19 cellular contexts compared by ENCODE assay signal in the genomic region with DNA sequence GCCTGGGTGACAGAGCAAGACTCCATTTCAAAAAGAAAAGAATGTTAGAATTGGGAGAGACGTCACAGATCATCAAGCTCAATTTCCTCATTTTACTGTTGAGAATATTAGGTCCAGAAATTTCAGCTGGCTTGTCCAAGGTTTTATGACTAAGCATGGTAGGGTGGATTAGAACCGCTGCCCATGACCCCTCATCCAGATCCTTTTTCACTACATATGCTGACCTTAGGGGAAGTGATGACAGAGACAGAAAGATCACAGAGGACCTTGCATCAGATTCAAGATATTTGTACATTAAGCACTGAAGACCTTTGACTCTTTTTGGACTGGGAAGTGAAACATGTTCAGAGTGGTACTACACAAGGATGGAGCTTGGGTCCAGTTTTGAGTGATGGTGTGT.
"Had no signal": no experiment of that assay in that cellular context is flagged by ENCODE, and none has a peak within 500 bp of the region (broad histone marks: within the 10 kb centered on the region; RNA-seq: fewer than 3 reads in every experiment).

No MANE protein-coding gene starts in this region.

- H3K9me3 Mint-ChIP-seq: activated CD4-positive, alpha-beta T cell treated with anti-CD3 and anti-CD28 coated beads, Interleukin-2, amount 10 ng/mL, durations not matched to agents 7 days and 5 days; activated naive CD4-positive, alpha-beta T cell treated with anti-CD3 and anti-CD28 coated beads for 36 hours; activated naive CD8-positive, alpha-beta T cell treated with anti-CD3 and anti-CD28 coated beads, Interleukin-2, amount 50 U/mL, for 24 hours; activated T-helper 2 cell treated with anti-CD3 and anti-CD28 coated beads, Interferon-gamma antibody, Interleukin-2, Interleukin-4, amounts not matched to agents 10 μg/mL and 5 μg/mL and 100 μg/mL, durations not matched to agents 14 hours and 24 hours and 36 hours; natural killer cell treated with Interleukin-12 subunit alpha and Interleukin-12 subunit beta and Interleukin-15 and Interleukin-18, amount 100 ng/mL, for 72 hours; stimulated activated naive CD8-positive, alpha-beta T cell treated with anti-CD3 and anti-CD28 coated beads, Interleukin-15, amount 100 ng/mL, for 72 hours had no signal

- H3K27ac Mint-ChIP-seq: activated CD4-positive, alpha-beta T cell treated with anti-CD3 and anti-CD28 coated beads, Interleukin-2, amount 10 ng/mL, durations not matched to agents 7 days and 5 days; activated CD8-positive, alpha-beta T cell treated with anti-CD3 and anti-CD28 coated beads, Interleukin-2, amount 10 ng/mL, durations not matched to agents 7 days and 5 days; activated naive CD4-positive, alpha-beta T cell treated with anti-CD3 and anti-CD28 coated beads for 36 hours; activated naive CD8-positive, alpha-beta T cell treated with anti-CD3 and anti-CD28 coated beads, Interleukin-2, amount 50 U/mL, for 24 hours; activated T-cell treated with anti-CD3 and anti-CD28 coated beads, Interleukin-2, amount 50 U/mL, for 24 hours; activated T-helper 2 cell treated with anti-CD3 and anti-CD28 coated beads, Interferon-gamma antibody, Interleukin-2, Interleukin-4, amounts not matched to agents 10 μg/mL and 5 μg/mL and 100 μg/mL, durations not matched to agents 14 hours and 24 hours and 36 hours; natural killer cell treated with Interleukin-12 subunit alpha and Interleukin-12 subunit beta and Interleukin-15 and Interleukin-18, amount 100 ng/mL, for 72 hours; progenitor cell of endocrine pancreas; stimulated activated naive CD8-positive, alpha-beta T cell treated with anti-CD3 and anti-CD28 coated beads, Interleukin-15, amount 100 ng/mL, for 72 hours; type B pancreatic cell had no signal

- H3K4me1 ChIP-seq: right lobe of liver had no signal

- DNase-seq: activated CD4-positive, alpha-beta T cell treated with anti-CD3 and anti-CD28 coated beads, Interleukin-2, amount 10 ng/mL, durations not matched to agents 7 days and 5 days; activated CD8-positive, alpha-beta T cell treated with anti-CD3 and anti-CD28 coated beads, Interleukin-2, amount 10 ng/mL, durations not matched to agents 7 days and 5 days; activated naive CD4-positive, alpha-beta T cell treated with anti-CD3 and anti-CD28 coated beads for 36 hours; activated naive CD8-positive, alpha-beta T cell treated with anti-CD3 and anti-CD28 coated beads, Interleukin-2, amount 50 U/mL, for 24 hours; activated T-cell treated with anti-CD3 and anti-CD28 coated beads, Interleukin-2, amount 50 U/mL, for 24 hours; dermis blood vessel endothelial cell; effector memory CD4-positive, alpha-beta T cell; kidney glomerular epithelial cell; right lobe of liver; stimulated activated CD4-positive, alpha-beta T cell treated with anti-CD3 and anti-CD28 coated beads, Interleukin-4, amount 100 ng/mL, for 1 hour; stimulated activated naive CD8-positive, alpha-beta T cell treated with anti-CD3 and anti-CD28 coated beads, Interleukin-15, amount 100 ng/mL, for 72 hours; T1000 had no signal

- H3K27me3 Mint-ChIP-seq: activated CD4-positive, alpha-beta T cell treated with anti-CD3 and anti-CD28 coated beads, Interleukin-2, amount 10 ng/mL, durations not matched to agents 7 days and 5 days; type B pancreatic cell had no signal

- H3K9me3 ChIP-seq: ascending aorta, right lobe of liver had no signal

- H3K36me3 Mint-ChIP-seq: natural killer cell treated with Interleukin-12 subunit alpha and Interleukin-12 subunit beta and Interleukin-15 and Interleukin-18, amount 100 ng/mL, for 72 hours; type B pancreatic cell had no signal

- H3K4me1 Mint-ChIP-seq: activated CD4-positive, alpha-beta T cell treated with anti-CD3 and anti-CD28 coated beads, Interleukin-2, amount 10 ng/mL, durations not matched to agents 7 days and 5 days; activated naive CD8-positive, alpha-beta T cell treated with anti-CD3 and anti-CD28 coated beads, Interleukin-2, amount 50 U/mL, for 24 hours; stimulated activated naive CD8-positive, alpha-beta T cell treated with anti-CD3 and anti-CD28 coated beads, Interleukin-15, amount 100 ng/mL, for 72 hours had no signal

- H3K4me3 ChIP-seq: ascending aorta, esophagus muscularis mucosa, right lobe of liver, smooth muscle cell had no signal

- H3K27ac ChIP-seq: ascending aorta, right lobe of liver had no signal

- H3K27me3 ChIP-seq: ascending aorta, esophagus muscularis mucosa, right lobe of liver had no signal

- H3K36me3 ChIP-seq: ascending aorta, esophagus muscularis mucosa, right lobe of liver had no signal

- ATAC-seq: activated CD8-positive, alpha-beta T cell treated with anti-CD3 and anti-CD28 coated beads, Interleukin-2, amount 10 ng/mL, durations not matched to agents 7 days and 5 days; activated naive CD8-positive, alpha-beta T cell treated with anti-CD3 and anti-CD28 coated beads, Interleukin-2, amount 50 U/mL, for 24 hours; natural killer cell treated with Interleukin-12 subunit alpha and Interleukin-12 subunit beta and Interleukin-15 and Interleukin-18, amount 100 ng/mL, for 72 hours; right lobe of liver; stimulated activated naive CD8-positive, alpha-beta T cell treated with anti-CD3 and anti-CD28 coated beads, Interleukin-15, amount 100 ng/mL, for 72 hours had no signal

- H3K4me3 Mint-ChIP-seq: activated CD4-positive, alpha-beta T cell treated with anti-CD3 and anti-CD28 coated beads, Interleukin-2, amount 10 ng/mL, durations not matched to agents 7 days and 5 days; activated CD8-positive, alpha-beta T cell treated with anti-CD3 and anti-CD28 coated beads, Interleukin-2, amount 10 ng/mL, durations not matched to agents 7 days and 5 days; activated naive CD4-positive, alpha-beta T cell treated with anti-CD3 and anti-CD28 coated beads for 36 hours; activated naive CD8-positive, alpha-beta T cell treated with anti-CD3 and anti-CD28 coated beads, Interleukin-2, amount 50 U/mL, for 24 hours; activated T-cell treated with anti-CD3 and anti-CD28 coated beads, Interleukin-2, amount 50 U/mL, for 24 hours; natural killer cell treated with Interleukin-12 subunit alpha and Interleukin-12 subunit beta and Interleukin-15 and Interleukin-18, amount 100 ng/mL, for 72 hours; stimulated activated naive CD8-positive, alpha-beta T cell treated with anti-CD3 and anti-CD28 coated beads, Interleukin-15, amount 100 ng/mL, for 72 hours; type B pancreatic cell had no signal
